Comparison of ENCODE assay signal across 16 cellular contexts in genomic region chr4:154471924-154472323, GRCh38. TPM values are rescaled to one million over a fixed set of nuclear protein-coding genes. Genes with fewer than 3 reads are reported as not detected.
DNase-seq lines count a peak whose midpoint lies in the region; ATAC-seq, FAIRE-seq and TF ChIP-seq lines count a peak whose summit lies in the region.
"Had no signal": no experiment of that assay in that cellular context is flagged by ENCODE, and none has a peak within 500 bp of the region (broad histone marks: within the 10 kb centered on the region; RNA-seq: fewer than 3 reads in every experiment).

No MANE protein-coding gene starts in this region.

- 6% methylated on average over 1 of the region's 1 CpG for WGBS in GM12878 (ENCODE audit: insufficient coverage, insufficient replicate concordance, low lambda C conversion rate, missing lambda C conversion rate)
- 0 to 6% methylated on average over 1 of the region's 1 CpG for WGBS in esophagus squamous epithelium, 2 donors

- TF ChIP-seq CTCF in GM12878 (IDR thresholded peaks at IDR 0.05 in 2 of 3, conservative IDR thresholded peaks at IDR 0.05 in 1 of 3; ENCODE audit: control insufficient read depth in 2 of 3, extremely low read depth in 1 of 3, insufficient read depth in 1 of 3, low read depth in 3 of 3, low read length in 3 of 3) (no peak), esophagus squamous epithelium (IDR thresholded peaks at IDR 0.05) (no peak)

- RAD21 ChIA-PET in GM12878 (lab: Charles Lee; ENCODE audit: unreplicated experiment): no interaction called here

- FAIRE-seq in GM12878 (lab: Jason Lieb, UNC): peak; percentile 41

- DNase-seq in GM12878 (ENCODE audit: low read depth, low spot score) (peak; percentile 21), T-helper 9 cell (no peak), caudate nucleus (lab: John Stamatoyannopoulos, UW) (no peak), dedifferentiated amniotic fluid mesenchymal stem cell (ENCODE audit: extremely low spot score) (no peak), esophagus squamous epithelium (lab: John Stamatoyannopoulos, UW) (no peak)
- DNase-seq: activated CD8-positive, alpha-beta T cell treated with anti-CD3 and anti-CD28 coated beads, Interleukin-2, amount 10 ng/mL, durations not matched to agents 7 days and 5 days; anterior cingulate cortex; CD4-positive, CD25-positive, alpha-beta regulatory T cell; immature natural killer cell; NCI-H446; occipital lobe; stimulated activated CD4-positive, alpha-beta T cell treated with anti-CD3 and anti-CD28 coated beads, Interleukin-2, amount 100 ng/mL, for 48 hours had no signal

- CTCF ChIA-PET in GM12878 (lab: Yijun Ruan, JAX): interaction anchor here (0.9 to 1.7 kb wide), 2 partner anchors 11 to 54 kb away, joined by 3 to 4 read pairs; no protein-coding TSS in a partner anchor

- H4K20me1 ChIP-seq in GM12878 (ENCODE audit: control insufficient read depth, insufficient read depth): no peaks in the 10 kb centered on the region

- TF ChIP-seq POLR2A in GM12878 (IDR thresholded peaks at IDR 0.05; ENCODE audit: low read depth, low read length) (no peak), esophagus squamous epithelium (IDR thresholded peaks at IDR 0.05) (no peak)

- BruUV-seq in GM12878 (replicated peaks; lab: Mats Ljungman, UMichigan): no TSS peak

- intact Hi-C loops in GM12878 (cut with micrococcal nuclease; ENCODE audit: unreplicated experiment): loop anchor here (5.0 kb wide), 1 partner anchor 55 kb away; no protein-coding TSS in a partner anchor
- intact Hi-C loops in esophagus squamous epithelium (cut with DNase I): no loop called here

- H3K4me1 ChIP-seq in GM12878 (ENCODE audit: control insufficient read depth, insufficient read depth, low read length): peaks cover 3% of the 10 kb centered on the region; the same call in 1 of the 2 replicates
- H3K4me1 ChIP-seq in esophagus squamous epithelium: peaks cover 0 to 20% (median 2%) of the 10 kb centered on the region in 3 donors

- ATAC-seq in GM18499 (IDR thresholded peaks at IDR 0.05; ENCODE audit: insufficient read depth, unreplicated experiment) (peak; percentile 41), GM21390 (IDR thresholded peaks at IDR 0.05; ENCODE audit: unreplicated experiment) (peak; percentile 64), HG03066 (IDR thresholded peaks at IDR 0.05; ENCODE audit: low read depth, unreplicated experiment) (peak; percentile 74), GM12878 (peak; percentile 77)
- ATAC-seq: activated CD8-positive, alpha-beta T cell treated with anti-CD3 and anti-CD28 coated beads, Interleukin-2, amount 10 ng/mL, durations not matched to agents 7 days and 5 days had no signal

- no peak overlapping the region for H3K27ac ChIP-seq in GM12878 (ENCODE audit: control insufficient read depth, insufficient read depth)
- H3K27ac ChIP-seq in caudate nucleus (ENCODE audit: low read depth, low read length): no peak overlapping the region
- H3K27ac ChIP-seq in esophagus squamous epithelium: no peak overlapping the region

- no peak for TF ChIP-seq EP300 in GM12878 (IDR thresholded peaks at IDR 0.05; ENCODE audit: borderline replicate concordance in 1 of 2, control insufficient read depth in 1 of 2, low read depth in 2 of 2, low read length in 2 of 2)

- POLR2A ChIA-PET in GM12878 (lab: Charles Lee): no interaction called here

- SMC1A ChIA-PET in GM12878 (lab: Charles Lee; ENCODE audit: uncharacterized antibody, unreplicated experiment): interaction anchor here (1.2 to 2.4 kb wide), 3 partner anchors 9 to 55 kb away, joined by 4 to 8 read pairs (median 4); no protein-coding TSS in a partner anchor

- in situ Hi-C loops in GM12878 (cut with MboI): no loop called here

- no peak for TF ChIP-seq RAD21 in GM12878 (IDR thresholded peaks at IDR 0.05; ENCODE audit: insufficient read depth, low read depth, low read length)

- no peak overlapping the region for H2AFZ ChIP-seq in GM12878 (ENCODE audit: control insufficient read depth, low read depth, low read length)

- no peaks in the 10 kb centered on the region for H3K79me2 ChIP-seq in GM12878 (ENCODE audit: control insufficient read depth, insufficient read depth, low read length)

- H3K9ac ChIP-seq in GM12878 (ENCODE audit: control insufficient read depth, insufficient read depth, low read length): no peak overlapping the region

- H3K9me3 ChIP-seq in GM12878 (replicated peaks; ENCODE audit: control insufficient read depth, insufficient read depth, low read length) (no peaks in the 10 kb centered on the region), esophagus squamous epithelium (no peaks in the 10 kb centered on the region)

- no peaks in the 10 kb centered on the region for H3K36me3 ChIP-seq in GM12878 (ENCODE audit: control insufficient read depth in 2 of 2, insufficient read depth in 2 of 2, low read length in 1 of 2)
- H3K36me3 ChIP-seq in esophagus squamous epithelium: no peaks in the 10 kb centered on the region

- no peaks in the 10 kb centered on the region for H3K27me3 ChIP-seq in GM12878 (replicated peaks in 1 of 2; ENCODE audit: control insufficient read depth in 2 of 2, insufficient read depth in 2 of 2, low read length in 1 of 2)
- H3K27me3 ChIP-seq in esophagus squamous epithelium: peaks cover 0 to 5% (median 0%) of the 10 kb centered on the region in 4 donors

- 0 out of 2 replicates have a peak overlapping the region, but pooled peaks have one; percentile 22 for H3K4me2 ChIP-seq in GM12878 (ENCODE audit: control insufficient read depth, insufficient read depth)

- H3K4me3 ChIP-seq in GM12878: no peak overlapping the region
- no peak overlapping the region for H3K4me3 ChIP-seq in esophagus squamous epithelium

TF ChIP-seq in GM12878, 131 proteins besides CTCF, POLR2A, EP300 and RAD21 (continues in another document):
- TF ChIP-seq, protein P1, sequence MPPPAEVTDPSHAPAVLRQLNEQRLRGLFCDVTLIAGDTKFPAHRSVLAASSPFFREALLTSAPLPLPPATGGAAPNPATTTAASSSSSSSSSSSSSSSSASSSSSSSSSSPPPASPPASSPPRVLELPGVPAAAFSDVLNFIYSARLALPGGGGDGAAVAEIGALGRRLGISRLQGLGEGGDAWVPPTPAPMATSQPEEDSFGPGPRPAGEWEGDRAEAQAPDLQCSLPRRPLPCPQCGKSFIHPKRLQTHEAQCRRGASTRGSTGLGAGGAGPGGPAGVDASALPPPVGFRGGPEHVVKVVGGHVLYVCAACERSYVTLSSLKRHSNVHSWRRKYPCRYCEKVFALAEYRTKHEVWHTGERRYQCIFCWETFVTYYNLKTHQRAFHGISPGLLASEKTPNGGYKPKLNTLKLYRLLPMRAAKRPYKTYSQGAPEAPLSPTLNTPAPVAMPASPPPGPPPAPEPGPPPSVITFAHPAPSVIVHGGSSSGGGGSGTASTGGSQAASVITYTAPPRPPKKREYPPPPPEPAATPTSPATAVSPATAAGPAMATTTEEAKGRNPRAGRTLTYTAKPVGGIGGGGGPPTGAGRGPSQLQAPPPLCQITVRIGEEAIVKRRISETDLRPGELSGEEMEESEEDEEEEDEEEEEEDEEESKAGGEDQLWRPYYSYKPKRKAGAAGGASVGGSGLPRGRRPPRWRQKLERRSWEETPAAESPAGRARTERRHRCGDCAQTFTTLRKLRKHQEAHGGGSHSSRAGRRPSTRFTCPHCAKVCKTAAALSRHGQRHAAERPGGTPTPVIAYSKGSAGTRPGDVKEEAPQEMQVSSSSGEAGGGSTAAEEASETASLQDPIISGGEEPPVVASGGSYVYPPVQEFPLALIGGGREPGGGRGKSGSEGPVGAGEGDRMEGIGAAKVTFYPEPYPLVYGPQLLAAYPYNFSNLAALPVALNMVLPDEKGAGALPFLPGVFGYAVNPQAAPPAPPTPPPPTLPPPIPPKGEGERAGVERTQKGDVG (CRISPR knock-in tag; IDR thresholded peaks at IDR 0.05): no peak
- TF ChIP-seq, protein P2, sequence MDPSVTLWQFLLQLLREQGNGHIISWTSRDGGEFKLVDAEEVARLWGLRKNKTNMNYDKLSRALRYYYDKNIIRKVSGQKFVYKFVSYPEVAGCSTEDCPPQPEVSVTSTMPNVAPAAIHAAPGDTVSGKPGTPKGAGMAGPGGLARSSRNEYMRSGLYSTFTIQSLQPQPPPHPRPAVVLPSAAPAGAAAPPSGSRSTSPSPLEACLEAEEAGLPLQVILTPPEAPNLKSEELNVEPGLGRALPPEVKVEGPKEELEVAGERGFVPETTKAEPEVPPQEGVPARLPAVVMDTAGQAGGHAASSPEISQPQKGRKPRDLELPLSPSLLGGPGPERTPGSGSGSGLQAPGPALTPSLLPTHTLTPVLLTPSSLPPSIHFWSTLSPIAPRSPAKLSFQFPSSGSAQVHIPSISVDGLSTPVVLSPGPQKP (IDR thresholded peaks at IDR 0.05; ENCODE audit: low read depth, low read length): no peak
- no peak for TF ChIP-seq SP1 (IDR thresholded peaks at IDR 0.05; ENCODE audit: low read depth, low read length)
- TF ChIP-seq BMI1 (IDR thresholded peaks at IDR 0.05; ENCODE audit: borderline replicate concordance): no peak

RNA-seq across cellular contexts. Expression of gene DCHS2, which starts 19.7 kb away (rescaled TPM):
- total RNA-seq in GM12878 (2013; cell fraction: nucleolus; rRNA removed): 0.10 and 0.46 TPM in 2 replicates
- total RNA-seq in GM12878 (2014; rRNA removed) (0.05 and 0.06 TPM in 2 replicates), GM12878 (2014; rRNA removed; fragmentation: Illumina TruSeq; extraction: Trizol) (0.05 and 0.31 TPM in 2 replicates), GM12878 (2021) (0.03 TPM in 1 of 2 replicates, not detected in the other), esophagus squamous epithelium (1 to 10 TPM in 1 of 4 donors, under 1 TPM in 2, not detected in 1; 0.53 to 1.5 (median 0.57) TPM)
- 0.03 TPM for polyA plus RNA-seq in GM12878 (2011; ENCODE audit: low read depth)
- polyA plus RNA-seq in GM12878 (2011; rRNA removed) (0.04 and 0.08 TPM in 2 replicates), GM12878 (2014; fragmentation: Illumina TruSeq; extraction: Trizol) (0.01 and 0.02 TPM in 2 replicates), GM12878 (2014; fragmentation: Nextera tagmentation; extraction: Ambion mirVana) (not detected), GM12878 (2014; rRNA removed) (0.01 TPM in 1 of 2 replicates, not detected in the other), GM12878 (2016; fragmentation: Nextera tagmentation; extraction: Ambion mirVana) (under 1 TPM; 0.01 to 0.14 TPM)
- polyA plus RNA-seq in GM12878 (2011; cell fraction: cytosol; rRNA removed): 0.03 and 0.05 TPM in 2 replicates
- 0.10 and 0.12 TPM in 2 replicates for polyA plus RNA-seq in GM12878 (2011; cell fraction: nucleus; rRNA removed)
- 0.14 and 0.16 TPM in 2 replicates for polyA plus RNA-seq in GM12878 (2012)
- polyA minus RNA-seq in GM12878 (2011; rRNA and poly(A)+ RNA removed): 0.15 TPM in 2 replicates
- not detected in 2 replicates for polyA minus RNA-seq in GM12878 (2011; cell fraction: cytosol; rRNA and poly(A)+ RNA removed)
- 0.24 and 0.57 TPM in 2 replicates for polyA minus RNA-seq in GM12878 (2011; cell fraction: nucleus; rRNA and poly(A)+ RNA removed)
- total RNA-seq: activated CD8-positive, alpha-beta T cell treated with anti-CD3 and anti-CD28 coated beads, Interleukin-2, amount 10 ng/mL, durations not matched to agents 7 days and 5 days; CD4-positive, CD25-positive, alpha-beta regulatory T cell; SK-MEL-5 had no signal
- polyA plus RNA-seq: CD4-positive, CD25-positive, alpha-beta regulatory T cell; immature natural killer cell had no signal
